Comparison of ENCODE assay signal across 8 cellular contexts in the genomic region with DNA sequence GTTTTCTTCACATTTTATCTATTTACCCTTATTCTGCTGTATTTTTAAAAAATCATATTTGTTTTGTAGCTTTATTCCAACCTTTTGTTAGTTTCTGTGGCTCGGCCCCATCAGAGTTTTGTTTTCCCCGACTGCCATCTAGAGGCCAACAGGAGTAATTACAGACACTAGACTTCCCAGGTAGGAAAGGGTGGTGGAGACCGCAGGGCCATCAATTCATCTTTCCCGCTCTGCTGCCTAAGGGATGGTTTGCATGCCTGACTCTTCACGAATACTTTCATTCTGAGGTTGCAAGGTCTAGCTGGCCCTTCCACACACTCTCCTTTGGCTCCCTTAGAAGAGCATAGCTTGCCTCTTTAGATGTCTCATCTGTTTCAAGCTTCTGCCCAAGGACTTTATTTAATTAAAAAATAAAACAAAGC. TPM values are rescaled to one million over a fixed set of nuclear protein-coding genes. Genes with fewer than 3 reads are reported as not detected.
DNase-seq lines count a peak whose midpoint lies in the region; ATAC-seq, FAIRE-seq and TF ChIP-seq lines count a peak whose summit lies in the region.

No MANE protein-coding gene starts in this region.

- FAIRE-seq in RCC 7860 (lab: Jason Lieb, UNC) = peak; percentile 67

- ATAC-seq in activated naive CD4-positive, alpha-beta T cell treated with anti-CD3 and anti-CD28 coated beads, Interleukin-2, amount 50 U/mL, for 72 hours = peak; percentile 44 to 61
- no peak for ATAC-seq in HG03196 (IDR thresholded peaks at IDR 0.05; ENCODE audit: unreplicated experiment)

- H3K4me1 Mint-ChIP-seq in Calu3 (ENCODE audit: low read depth, unreplicated experiment) = peaks cover 11% of the 10 kb centered on the region

- no peaks in the 10 kb centered on the region for H3K36me3 Mint-ChIP-seq in Calu3 (ENCODE audit: insufficient read depth, unreplicated experiment)
- no peaks in the 10 kb centered on the region for H3K36me3 Mint-ChIP-seq in activated naive CD4-positive, alpha-beta T cell treated with anti-CD3 and anti-CD28 coated beads, Interleukin-2, amount 50 U/mL, for 72 hours

- no peaks in the 10 kb centered on the region for H3K9me3 ChIP-seq in HEK293 (ENCODE audit: control insufficient read depth, insufficient read depth, low read depth, low read length)
- no peaks in the 10 kb centered on the region for H3K9me3 ChIP-seq in cardiac muscle cell (ENCODE audit: low read depth)

- DNase-seq in Calu3 (peak; percentile 51), RCC 7860 (ENCODE audit: low spot score) (peak; percentile 49), cardiac muscle cell (ENCODE audit: low read depth in 1 of 2, low spot score in 1 of 2) (peak; percentile 63 to 72), putamen (ENCODE audit: low spot score) (peak; percentile 41), GOT3 (lab: John Stamatoyannopoulos, UW) (no peak)
- peak in 1 of 2 donors; percentile 57 for DNase-seq in activated naive CD4-positive, alpha-beta T cell treated with anti-CD3 and anti-CD28 coated beads, Interleukin-2, amount 50 U/mL, for 72 hours (ENCODE audit: low spot score in 2 of 2)

- H3K4me3 ChIP-seq in HEK293 (ENCODE audit: low read depth, low read length) (no peak overlapping the region), cardiac muscle cell (no peak overlapping the region)

- H3K27ac Mint-ChIP-seq in Calu3 (ENCODE audit: unreplicated experiment) = no peak overlapping the region
- H3K27ac Mint-ChIP-seq in activated naive CD4-positive, alpha-beta T cell treated with anti-CD3 and anti-CD28 coated beads, Interleukin-2, amount 50 U/mL, for 72 hours = no peak overlapping the region

- TF ChIP-seq CTCF in Calu3 (IDR thresholded peaks at IDR 0.05; ENCODE audit: unreplicated experiment) = peak; percentile 43
- TF ChIP-seq CTCF in HEK293 (tag by site-specific recombination; IDR thresholded peaks at IDR 0.05) = 0 out of 2 replicates have a peak, but pooled peaks have one; percentile 17
- TF ChIP-seq CTCF in cardiac muscle cell (IDR thresholded peaks at IDR 0.05; ENCODE audit: low read depth, low read length) = peak; percentile 79

- no peaks in the 10 kb centered on the region for H3K27me3 ChIP-seq in cardiac muscle cell

- POLR2A ChIA-PET in HEK293 (lab: Yijun Ruan, JAX) = interaction anchor here (0.6 kb wide), 1 partner anchor 159 kb away, joined by 4 read pairs; no protein-coding TSS in a partner anchor

- H3K4me1 ChIP-seq in HEK293 (ENCODE audit: control insufficient read depth, insufficient read depth, low read length) (no peaks in the 10 kb centered on the region), cardiac muscle cell (ENCODE audit: low read depth) (peaks cover 1% of the 10 kb centered on the region)

- H3K27ac ChIP-seq in HEK293 (ENCODE audit: extremely low read depth, low read depth, low read length) (no peak overlapping the region), cardiac muscle cell (no peak overlapping the region)

- H3K36me3 ChIP-seq in HEK293 (ENCODE audit: control insufficient read depth in 2 of 2, insufficient read depth in 1 of 2, low read length in 2 of 2) (no peaks in the 10 kb centered on the region), cardiac muscle cell (no peaks in the 10 kb centered on the region)

- no TSS peak for BruUV-seq in Calu3 (replicated peaks; lab: Mats Ljungman, UMichigan)

- intact Hi-C loops in Calu3 (cut with micrococcal nuclease; ENCODE audit: unreplicated experiment) = loop anchor here (1.0 to 2.0 kb wide), 3 partner anchors 52 to 198 kb away; no protein-coding TSS in a partner anchor

- CTCF ChIA-PET in Calu3 (lab: Charles Lee) = interaction anchor here (0.6 to 1.8 kb wide), 18 partner anchors 10 to 552 kb away, joined by 3 to 14 read pairs (median 4); a partner anchor contains a TSS
- CTCF ChIA-PET in HEK293 (lab: Yijun Ruan, JAX) = interaction anchor here (0.6 to 5.9 kb wide), 54 partner anchors 9 to 1078 kb away, joined by 3 to 111 read pairs (median 4); no protein-coding TSS in a partner anchor

- no peaks in the 10 kb centered on the region for H3K9me3 Mint-ChIP-seq in Calu3 (ENCODE audit: low read depth, unreplicated experiment)
- no peaks in the 10 kb centered on the region for H3K9me3 Mint-ChIP-seq in activated naive CD4-positive, alpha-beta T cell treated with anti-CD3 and anti-CD28 coated beads, Interleukin-2, amount 50 U/mL, for 72 hours

- no peak overlapping the region for H3K4me3 Mint-ChIP-seq in Calu3 (ENCODE audit: low read depth, unreplicated experiment)

- H3K27me3 Mint-ChIP-seq in Calu3 (ENCODE audit: unreplicated experiment) = peaks cover 27% of the 10 kb centered on the region

TF ChIP-seq in HEK293, 187 proteins besides CTCF, POLR2A, EP300 and RAD21:
- TF ChIP-seq, protein P1, sequence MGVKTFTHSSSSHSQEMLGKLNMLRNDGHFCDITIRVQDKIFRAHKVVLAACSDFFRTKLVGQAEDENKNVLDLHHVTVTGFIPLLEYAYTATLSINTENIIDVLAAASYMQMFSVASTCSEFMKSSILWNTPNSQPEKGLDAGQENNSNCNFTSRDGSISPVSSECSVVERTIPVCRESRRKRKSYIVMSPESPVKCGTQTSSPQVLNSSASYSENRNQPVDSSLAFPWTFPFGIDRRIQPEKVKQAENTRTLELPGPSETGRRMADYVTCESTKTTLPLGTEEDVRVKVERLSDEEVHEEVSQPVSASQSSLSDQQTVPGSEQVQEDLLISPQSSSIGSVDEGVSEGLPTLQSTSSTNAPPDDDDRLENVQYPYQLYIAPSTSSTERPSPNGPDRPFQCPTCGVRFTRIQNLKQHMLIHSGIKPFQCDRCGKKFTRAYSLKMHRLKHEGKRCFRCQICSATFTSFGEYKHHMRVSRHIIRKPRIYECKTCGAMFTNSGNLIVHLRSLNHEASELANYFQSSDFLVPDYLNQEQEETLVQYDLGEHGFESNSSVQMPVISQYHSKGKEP (tag by site-specific recombination; IDR thresholded peaks at IDR 0.05) = no peak
- peak; percentile 73 for TF ChIP-seq ZNF660 (tag by site-specific recombination; IDR thresholded peaks at IDR 0.05)
- TF ChIP-seq SP7 (tag by site-specific recombination; IDR thresholded peaks at IDR 0.05) = 0 out of 2 replicates have a peak, but pooled peaks have one; percentile 19
- TF ChIP-seq ZNF654 (tag by site-specific recombination; IDR thresholded peaks at IDR 0.05; ENCODE audit: low read depth) = peak; percentile 89
- TF ChIP-seq ZBTB1 (tag by site-specific recombination; IDR thresholded peaks at IDR 0.05) = no peak
- no peak for TF ChIP-seq ZNF670 (tag by site-specific recombination; IDR thresholded peaks at IDR 0.05; ENCODE audit: low read depth)
- TF ChIP-seq ZNF548 (tag by site-specific recombination; IDR thresholded peaks at IDR 0.05) = no peak
TF ChIP-seq in HEK293: peak in this region for 3.

RNA-seq across cellular contexts. Expression of a gene that starts 38.3 kb away (rescaled TPM):
- total RNA-seq in Calu3 (2022) = not detected in 2 replicates
- not detected for total RNA-seq in activated naive CD4-positive, alpha-beta T cell treated with anti-CD3 and anti-CD28 coated beads, Interleukin-2, amount 50 U/mL, for 72 hours
- not detected in 2 replicates for total RNA-seq in cardiac muscle cell
- polyA plus RNA-seq in cardiac muscle cell = not detected in 2 replicates

Comparison
In these comparisons a context has a peak if more than half of its experiments do, and no peak if none do; other contexts are left out.
1. CTCF ChIP-seq: peak in every context shown above with its lines; median percentile 79 in cardiac muscle cell; 43 in Calu3; 17 in HEK293.